In genomic region chr11:11416917-11417316, GRCh38 we compare ENCODE assay signal across 10 cellular contexts.
DNase-seq lines count a peak whose midpoint lies in the region; ATAC-seq and TF ChIP-seq lines count a peak whose summit lies in the region.
"Had no signal": no experiment of that assay in that cellular context is flagged by ENCODE, and none has a peak within 500 bp of the region (broad histone marks: within the 10 kb centered on the region; RNA-seq: fewer than 3 reads in every experiment).

No MANE protein-coding gene starts in this region.

- no peaks in the 10 kb centered on the region for H3K36me3 ChIP-seq in upper lobe of right lung

- H3K27ac ChIP-seq in upper lobe of right lung = no peak overlapping the region
- H3K27ac ChIP-seq: 22Rv1 had no signal

- TF ChIP-seq CTCF in foreskin fibroblast (IDR thresholded peaks at IDR 0.05; ENCODE audit: low read depth, low read length) = no peak
- no peak for TF ChIP-seq CTCF in upper lobe of right lung (IDR thresholded peaks at IDR 0.05)
- TF ChIP-seq CTCF in mesothelial cell of epicardium (IDR thresholded peaks at IDR 0.05; ENCODE audit: unreplicated experiment) = no peak

- DNase-seq in NOMO-1 (lab: John Stamatoyannopoulos, UW; ENCODE audit: unreplicated experiment in 2 of 2) = peak; percentile 3 to 34
- DNase-seq in NOMO-1 treated with dmso at 0.1 percent for 144 hours (lab: John Stamatoyannopoulos, UW; ENCODE audit: unreplicated experiment) = no peak
- DNase-seq in SKM-1 (lab: John Stamatoyannopoulos, UW; ENCODE audit: unreplicated experiment) = peak; percentile 94
- peak; percentile 74 to 83 for DNase-seq in foreskin fibroblast
- DNase-seq in upper lobe of right lung = no peak
- DNase-seq in mesothelial cell of epicardium (ENCODE audit: low spot score in 2 of 2, unreplicated experiment in 2 of 2) = no peak
- DNase-seq: NCI-H82 had no signal

- H3K27ac Mint-ChIP-seq in mesothelial cell of epicardium = no peak overlapping the region

- no peak overlapping the region for H3K4me3 Mint-ChIP-seq in mesothelial cell of epicardium

- peak; percentile 4 for ATAC-seq in upper lobe of right lung
- no peak for ATAC-seq in HG02678 (IDR thresholded peaks at IDR 0.05; ENCODE audit: unreplicated experiment)
- no peak for ATAC-seq in GM21723 (IDR thresholded peaks at IDR 0.05; ENCODE audit: unreplicated experiment)

- H3K4me3 ChIP-seq in foreskin fibroblast (ENCODE audit: low read depth in 1 of 2, low read length in 2 of 2) (no peak overlapping the region), upper lobe of right lung (no peak overlapping the region)

- H3K36me3 Mint-ChIP-seq in mesothelial cell of epicardium = no peaks in the 10 kb centered on the region

- H3K9me3 ChIP-seq in upper lobe of right lung = no peaks in the 10 kb centered on the region

- H3K27me3 Mint-ChIP-seq in mesothelial cell of epicardium (ENCODE audit: low read depth) = no peaks in the 10 kb centered on the region

- peaks cover 16% of the 10 kb centered on the region for H3K4me1 ChIP-seq in upper lobe of right lung

- H3K4me1 Mint-ChIP-seq in mesothelial cell of epicardium = peaks cover 18% of the 10 kb centered on the region

- no peaks in the 10 kb centered on the region for H3K9me3 Mint-ChIP-seq in mesothelial cell of epicardium

- intact Hi-C loops in upper lobe of right lung (cut with DNase I) = no loop called here

- H3K27me3 ChIP-seq in upper lobe of right lung = no peaks in the 10 kb centered on the region

Comparison
In these comparisons a context has a peak if more than half of its experiments do, and no peak if none do; other contexts are left out.
1. DNase-seq: peak in NOMO-1 (2 of 2), SKM-1 (single experiment) and foreskin fibroblast (2 of 2); none in NOMO-1 treated with dmso at 0.1 percent for 144 hours (single experiment), upper lobe of right lung (single experiment) and mesothelial cell of epicardium (0 of 2).